Comparison of ENCODE assay signal across 16 cellular contexts in the genomic region with DNA sequence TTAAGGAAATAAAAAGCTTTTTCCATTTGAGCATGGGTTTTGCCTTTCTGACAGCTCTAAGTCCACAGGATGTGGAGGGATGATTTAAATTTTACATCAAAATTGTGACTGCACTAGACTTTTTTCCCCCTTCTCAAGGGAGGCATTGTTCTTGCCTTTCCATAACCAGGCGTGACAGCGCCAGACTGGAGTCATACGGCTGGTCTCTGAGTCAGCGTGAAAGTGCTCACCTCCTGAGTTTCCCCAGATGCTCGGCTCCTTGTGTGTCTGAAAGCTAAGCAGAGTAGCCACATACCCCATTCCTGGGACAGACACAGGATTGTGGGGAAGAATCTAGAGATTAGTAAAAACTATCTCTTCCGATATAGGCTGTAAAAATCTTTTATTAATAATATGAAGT. TPM values are rescaled to one million over a fixed set of nuclear protein-coding genes. Genes with fewer than 3 reads are reported as not detected.
A peak's percentile ranks its signal among the peaks of the same experiment; 100 is the strongest.
DNase-seq lines count a peak whose midpoint lies in the region; ATAC-seq and TF ChIP-seq lines count a peak whose summit lies in the region.
"Had no signal": no experiment of that assay in that cellular context is flagged by ENCODE, and none has a peak within 500 bp of the region (broad histone marks: within the 10 kb centered on the region; RNA-seq: fewer than 3 reads in every experiment).

No MANE protein-coding gene starts in this region.

- intact Hi-C loops in Calu3 (cut with micrococcal nuclease; ENCODE audit: unreplicated experiment) (no loop called here), testis (cut with DNase I; ENCODE audit: low total_unique reads) (no loop called here)

- no peaks in the 10 kb centered on the region for H3K36me3 Mint-ChIP-seq in Calu3 (ENCODE audit: insufficient read depth, unreplicated experiment)

- H3K27me3 ChIP-seq in testis = no peaks in the 10 kb centered on the region

- in situ Hi-C loops in astrocyte of the spinal cord (cut with HindIII; ENCODE audit: low sequenced_read_pairs) = no loop called here

- no peaks in the 10 kb centered on the region for H3K4me1 Mint-ChIP-seq in Calu3 (ENCODE audit: low read depth, unreplicated experiment)

- H3K27ac ChIP-seq in testis = no peak overlapping the region
- H3K27ac ChIP-seq: KMS-11, SK-N-MC had no signal

- no peaks in the 10 kb centered on the region for H3K27me3 Mint-ChIP-seq in Calu3 (ENCODE audit: unreplicated experiment)

- peaks cover 3% of the 10 kb centered on the region for H3K9me3 Mint-ChIP-seq in Calu3 (ENCODE audit: low read depth, unreplicated experiment)

- no peaks in the 10 kb centered on the region for H3K36me3 ChIP-seq in testis (ENCODE audit: low read depth, missing control alignments)

- no peak for TF ChIP-seq CTCF in Calu3 (IDR thresholded peaks at IDR 0.05; ENCODE audit: unreplicated experiment)
- TF ChIP-seq CTCF in astrocyte of the spinal cord (IDR thresholded peaks at IDR 0.05; ENCODE audit: low read depth, low read length) = no peak
- TF ChIP-seq CTCF in testis (IDR thresholded peaks at IDR 0.05) = no peak

- H3K9me3 ChIP-seq in testis = no peaks in the 10 kb centered on the region

- H3K4me1 ChIP-seq in testis = no peaks in the 10 kb centered on the region

- DNase-seq in Calu3 (peak; percentile 47), M059J (ENCODE audit: low read depth) (peak; percentile 74), astrocyte of the spinal cord (ENCODE audit: low read depth, low spot score) (peak; percentile 90), islet precursor cell (peak; percentile 98), hippocampal formation (lab: John Stamatoyannopoulos, UW) (no peak), testis (no peak), dedifferentiated amniotic fluid mesenchymal stem cell (ENCODE audit: extremely low spot score) (no peak)
- DNase-seq: activated CD4-positive, alpha-beta T cell treated with anti-CD3 and anti-CD28 coated beads for 1 hour; activated T-cell treated with anti-CD3 and anti-CD28 coated beads, Interleukin-2, amount 50 U/mL, for 4 hours; NCI-H345; stimulated activated CD4-positive, alpha-beta T cell treated with anti-CD3 and anti-CD28 coated beads, Interleukin-1b, Interleukin-23, amount 100 ng/mL, for 48 hours; stimulated activated naive CD4-positive, alpha-beta T cell treated with Interleukin-2 at 50 U/mL for 16 hours had no signal

- BruUV-seq in Calu3 (replicated peaks; lab: Mats Ljungman, UMichigan) = no TSS peak

- 87 to 88% methylated on average over 6 of the region's 6 CpGs for WGBS in testis, 2 donors

- no peak for ATAC-seq in HG03565 (IDR thresholded peaks at IDR 0.05; ENCODE audit: unreplicated experiment)
- ATAC-seq: activated T-cell treated with anti-CD3 and anti-CD28 coated beads, Interleukin-2, amount 50 U/mL, for 4 hours; HCT116 had no signal

- TF ChIP-seq POLR2A in testis (IDR thresholded peaks at IDR 0.05) = no peak

- no peak overlapping the region for H3K27ac Mint-ChIP-seq in Calu3 (ENCODE audit: unreplicated experiment)

- H3K4me3 ChIP-seq in astrocyte of the spinal cord (ENCODE audit: low read depth, low read length) (no peak overlapping the region), testis (no peak overlapping the region)
- H3K4me3 ChIP-seq: SK-N-MC had no signal

- no peak overlapping the region for H3K4me3 Mint-ChIP-seq in Calu3 (ENCODE audit: low read depth, unreplicated experiment)
- H3K4me3 Mint-ChIP-seq: activated T-cell treated with anti-CD3 and anti-CD28 coated beads, Interleukin-2, amount 50 U/mL, for 4 hours had no signal

- CTCF ChIA-PET in Calu3 (lab: Charles Lee) = no interaction called here

RNA-seq across cellular contexts. Expression of gene SOX5, which starts 43.1 kb away (rescaled TPM):
- total RNA-seq in Calu3 (2022) (not detected in 2 replicates), testis (10 to 100 TPM; 26.0 to 29.2 TPM)
- total RNA-seq in M059J (2014; rRNA removed; shearing (Covaris generic)) = 1.6 and 4.1 TPM in 2 replicates
- 93.3 TPM for polyA plus RNA-seq in testis (ENCODE audit: insufficient read depth, low read depth, low replicate concordance)

Comparison
In these comparisons a context has a peak if more than half of its experiments do, and no peak if none do; other contexts are left out.
1. DNase-seq: peak in Calu3 (single experiment), M059J (single experiment), astrocyte of the spinal cord (single experiment) and islet precursor cell (single experiment); none in hippocampal formation (0 of 2), testis (single experiment) and dedifferentiated amniotic fluid mesenchymal stem cell (single experiment).